Comparison of ENCODE assay signal across 11 cellular contexts in the genomic region with DNA sequence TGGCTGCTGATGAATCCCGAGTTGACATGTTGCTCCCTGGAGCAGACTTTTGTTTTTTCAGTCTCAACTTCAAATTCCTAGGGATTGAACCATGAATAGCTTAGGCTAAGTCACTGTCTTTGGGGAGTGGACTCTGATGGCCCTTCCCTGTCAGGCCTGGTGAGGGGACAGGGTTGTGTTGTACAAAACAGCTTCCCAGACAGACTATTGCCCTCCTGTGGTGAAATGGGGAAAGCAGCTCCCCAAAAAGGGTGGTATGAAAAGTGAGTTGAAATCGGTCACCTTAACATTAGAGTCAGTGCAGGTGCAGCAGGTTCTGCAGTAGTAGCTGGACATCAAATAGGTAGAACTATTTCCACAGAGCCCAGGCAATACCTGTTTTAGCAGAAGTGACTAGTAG.
DNase-seq lines count a peak whose midpoint lies in the region; ATAC-seq, FAIRE-seq and TF ChIP-seq lines count a peak whose summit lies in the region.
"Had no signal": no experiment of that assay in that cellular context is flagged by ENCODE, and none has a peak within 500 bp of the region (broad histone marks: within the 10 kb centered on the region; RNA-seq: fewer than 3 reads in every experiment).

No MANE protein-coding gene starts in this region.

- H3K27ac ChIP-seq in VCaP: no peak overlapping the region
- no peak overlapping the region for H3K27ac ChIP-seq in tibial artery
- H3K27ac ChIP-seq: spleen had no signal

- no peaks in the 10 kb centered on the region for H3K4me1 ChIP-seq in tibial artery
- H3K4me1 ChIP-seq: spleen had no signal

- no peak for FAIRE-seq in D721Med (lab: Jason Lieb, UNC)

- intact Hi-C loops in tibial artery (cut with DNase I; ENCODE audit: low total_unique reads): no loop called here

- no peak overlapping the region for H3K4me3 ChIP-seq in tibial artery
- H3K4me3 ChIP-seq: spleen had no signal

- ATAC-seq in HG02884 (IDR thresholded peaks at IDR 0.05; ENCODE audit: unreplicated experiment): no peak
- ATAC-seq: natural killer cell had no signal

- H3K36me3 ChIP-seq in tibial artery: no peaks in the 10 kb centered on the region
- H3K36me3 ChIP-seq: spleen had no signal

- TF ChIP-seq CTCF in D721Med (IDR thresholded peaks at IDR 0.05; ENCODE audit: insufficient read depth, missing control alignments): peak; percentile 31
- peak; percentile 29 for TF ChIP-seq CTCF in VCaP (conservative IDR thresholded peaks at IDR 0.05)
- TF ChIP-seq CTCF in tibial artery (IDR thresholded peaks at IDR 0.05): no peak

- H3K9me3 ChIP-seq in tibial artery: no peaks in the 10 kb centered on the region
- H3K9me3 ChIP-seq: spleen had no signal

- DNase-seq in D721Med (ENCODE audit: insufficient read length, low spot score) (no peak), HT-29 (ENCODE audit: low spot score) (peak; percentile 12), islet precursor cell (peak; percentile 63), NOMO-1 treated with dmso at 0.1 percent for 144 hours (lab: John Stamatoyannopoulos, UW; ENCODE audit: unreplicated experiment) (no peak), tibial artery (no peak), T-helper 1 cell (no peak)
- DNase-seq: anterior cingulate cortex, natural killer cell, spleen had no signal

- H3K27me3 ChIP-seq in tibial artery: no peaks in the 10 kb centered on the region
- H3K27me3 ChIP-seq: spleen had no signal

Comparison
In these comparisons a context has a peak if more than half of its experiments do, and no peak if none do; other contexts are left out.
1. DNase-seq: peak in HT-29 (single experiment) and islet precursor cell (single experiment); none in D721Med (single experiment), NOMO-1 treated with dmso at 0.1 percent for 144 hours (single experiment), tibial artery (0 of 2) and T-helper 1 cell (0 of 5).
2. CTCF ChIP-seq: peak in D721Med (single experiment) and VCaP (single experiment); none in tibial artery (0 of 2).